In genomic region chr2:177254433-177255226, GRCh38 we compare ENCODE assay signal across 8 cellular contexts. TPM values are rescaled to one million over a fixed set of nuclear protein-coding genes. Genes with fewer than 3 reads are reported as not detected.
DNase-seq lines count a peak whose midpoint lies in the region; ATAC-seq and TF ChIP-seq lines count a peak whose summit lies in the region.

No MANE protein-coding gene starts in this region.

- no peaks in the 10 kb centered on the region for H3K27me3 ChIP-seq in Loucy (ENCODE audit: insufficient read depth, low read length, poor library complexity, severe bottlenecking)
- H3K27me3 ChIP-seq in brain microvascular endothelial cell (replicated peaks) = no peaks in the 10 kb centered on the region
- no peaks in the 10 kb centered on the region for H3K27me3 ChIP-seq in liver (ENCODE audit: control insufficient read depth in 4 of 4, insufficient read depth in 4 of 4, low read length in 3 of 4)

- no peak overlapping the region for H2AFZ ChIP-seq in Loucy (ENCODE audit: low read length)

- TF ChIP-seq CTCF in Loucy (conservative IDR thresholded peaks at IDR 0.05; ENCODE audit: low read length) (peak; percentile 78), brain microvascular endothelial cell (IDR thresholded peaks at IDR 0.05; ENCODE audit: low read depth, low read length, missing control alignments) (peak; percentile 73), liver (IDR thresholded peaks at IDR 0.05; ENCODE audit: low read depth, low read length, missing input control) (peak; percentile 11)

- no peaks in the 10 kb centered on the region for H3K9me2 ChIP-seq in Loucy (replicated peaks; ENCODE audit: low read depth, low read length)

- H3K4me1 ChIP-seq in Loucy (ENCODE audit: insufficient read depth, low read length, poor library complexity, severe bottlenecking) (peaks cover 18% of the 10 kb centered on the region), liver (ENCODE audit: control insufficient read depth in 4 of 4, insufficient read depth in 4 of 4, low read length in 3 of 4) (peaks cover 41 to 68% (median 53%) of the 10 kb centered on the region in 4 donors)

- TF ChIP-seq RAD21 in liver (IDR thresholded peaks at IDR 0.05) = peak in 1 of 2 donors; percentile 34

- no peak overlapping the region for H3K9ac ChIP-seq in Loucy (ENCODE audit: low read depth, low read length, poor library complexity, severe bottlenecking)
- no peak overlapping the region for H3K9ac ChIP-seq in liver (ENCODE audit: low read depth in 1 of 2, low read length in 2 of 2)

- no peaks in the 10 kb centered on the region for H3K9me3 ChIP-seq in Loucy (ENCODE audit: insufficient read depth, low read depth, low read length)
- H3K9me3 ChIP-seq in liver (ENCODE audit: control insufficient read depth in 4 of 4, low read length in 3 of 4) = no peaks in the 10 kb centered on the region

- H3K4me2 ChIP-seq in Loucy (ENCODE audit: low read depth, low read length, poor library complexity, severe bottlenecking) = peak overlapping the region; percentile 13

- peaks cover 100% of the 10 kb centered on the region for H3K79me2 ChIP-seq in Loucy (ENCODE audit: insufficient read depth, low read length)

- DNase-seq in COLO668 (lab: John Stamatoyannopoulos, UW; ENCODE audit: unreplicated experiment) (peak; percentile 64), brain microvascular endothelial cell (peak; percentile 38), DMS153 (lab: John Stamatoyannopoulos, UW) (no peak)
- DNase-seq in central memory CD4-positive, alpha-beta T cell = no peak
- DNase-seq in stimulated activated CD4-positive, alpha-beta T cell treated with anti-CD3 and anti-CD28 coated beads, Interleukin-12 subunit alpha, Interleukin-12 subunit beta, amount 100 ng/mL, for 4 hours = no peak

- H3K36me3 ChIP-seq in Loucy (ENCODE audit: insufficient read depth, low read length) (peaks cover 4% of the 10 kb centered on the region; the same call in 1 of the 2 replicates), brain microvascular endothelial cell (replicated peaks) (peaks cover 2% of the 10 kb centered on the region), liver (ENCODE audit: control insufficient read depth in 4 of 4, insufficient read depth in 3 of 4, low read depth in 1 of 4, low read length in 3 of 4) (no peaks in the 10 kb centered on the region)

- WGBS in liver = 58% methylated on average over 11 of the region's 11 CpGs

- ATAC-seq in HG02763 (IDR thresholded peaks at IDR 0.05; ENCODE audit: unreplicated experiment) = no peak

- peaks cover 79% of the 10 kb centered on the region for H4K20me1 ChIP-seq in Loucy (ENCODE audit: insufficient read depth, low read length, poor library complexity, severe bottlenecking)

- in situ Hi-C loops in brain microvascular endothelial cell (cut with HindIII; ENCODE audit: low pct_ligation_motif_present, low sequenced_read_pairs) = no loop called here

- H3K4me3 ChIP-seq in Loucy (ENCODE audit: low read length, poor library complexity, severe bottlenecking) = no peak overlapping the region
- H3K4me3 ChIP-seq in brain microvascular endothelial cell (ENCODE audit: low read depth, low read length) = no peak overlapping the region
- H3K4me3 ChIP-seq in liver (ENCODE audit: low read depth in 1 of 3, low read length in 3 of 3) = no peak overlapping the region

- no peak overlapping the region for H3K27ac ChIP-seq in brain microvascular endothelial cell
- peak overlapping the region; percentile 51 to 91 for H3K27ac ChIP-seq in liver (ENCODE audit: low read depth in 1 of 2, low read length in 2 of 2)

- no peaks in the 10 kb centered on the region for H3F3A ChIP-seq in Loucy (ENCODE audit: low read depth)

TF ChIP-seq in liver, 16 proteins besides CTCF, POLR2A, EP300 and RAD21:
- TF ChIP-seq SP1 (IDR thresholded peaks at IDR 0.05) (no peak), MAX (IDR thresholded peaks at IDR 0.05) (no peak), YY1 (IDR thresholded peaks at IDR 0.05) (no peak), EGR1 (IDR thresholded peaks at IDR 0.05; ENCODE audit: low read depth in 2 of 2) (no peak), REST (IDR thresholded peaks at IDR 0.05) (no peak)

RNA-seq across cellular contexts. Expression of gene NFE2L2, which starts 9.9 kb away (rescaled TPM):
- 10 to 100 TPM; 22.5 to 31.0 TPM for total RNA-seq in liver
- polyA plus RNA-seq in liver = 10 to 100 TPM; 26.8 to 27.4 TPM

RNA-seq across cellular contexts. Expression of gene HNRNPA3, which starts 42.0 kb away (rescaled TPM):
- total RNA-seq in liver = 10 to 100 TPM; 41.5 to 61.9 TPM
- polyA plus RNA-seq in liver = 10 to 100 TPM; 22.9 to 72.5 TPM

Comparison
In these comparisons a context has a peak if more than half of its experiments do, and no peak if none do; other contexts are left out.
1. DNase-seq: peak in COLO668 (single experiment) and brain microvascular endothelial cell (single experiment); none in central memory CD4-positive, alpha-beta T cell (single experiment), stimulated activated CD4-positive, alpha-beta T cell treated with anti-CD3 and anti-CD28 coated beads, Interleukin-12 subunit alpha, Interleukin-12 subunit beta, amount 100 ng/mL, for 4 hours (single experiment) and DMS153 (single experiment).
2. CTCF ChIP-seq: peak in every context shown above with its lines; median percentile 78 in Loucy; 73 in brain microvascular endothelial cell; 11 in liver.